ENCODE assay signal across 8 cellular contexts in the genomic region with DNA sequence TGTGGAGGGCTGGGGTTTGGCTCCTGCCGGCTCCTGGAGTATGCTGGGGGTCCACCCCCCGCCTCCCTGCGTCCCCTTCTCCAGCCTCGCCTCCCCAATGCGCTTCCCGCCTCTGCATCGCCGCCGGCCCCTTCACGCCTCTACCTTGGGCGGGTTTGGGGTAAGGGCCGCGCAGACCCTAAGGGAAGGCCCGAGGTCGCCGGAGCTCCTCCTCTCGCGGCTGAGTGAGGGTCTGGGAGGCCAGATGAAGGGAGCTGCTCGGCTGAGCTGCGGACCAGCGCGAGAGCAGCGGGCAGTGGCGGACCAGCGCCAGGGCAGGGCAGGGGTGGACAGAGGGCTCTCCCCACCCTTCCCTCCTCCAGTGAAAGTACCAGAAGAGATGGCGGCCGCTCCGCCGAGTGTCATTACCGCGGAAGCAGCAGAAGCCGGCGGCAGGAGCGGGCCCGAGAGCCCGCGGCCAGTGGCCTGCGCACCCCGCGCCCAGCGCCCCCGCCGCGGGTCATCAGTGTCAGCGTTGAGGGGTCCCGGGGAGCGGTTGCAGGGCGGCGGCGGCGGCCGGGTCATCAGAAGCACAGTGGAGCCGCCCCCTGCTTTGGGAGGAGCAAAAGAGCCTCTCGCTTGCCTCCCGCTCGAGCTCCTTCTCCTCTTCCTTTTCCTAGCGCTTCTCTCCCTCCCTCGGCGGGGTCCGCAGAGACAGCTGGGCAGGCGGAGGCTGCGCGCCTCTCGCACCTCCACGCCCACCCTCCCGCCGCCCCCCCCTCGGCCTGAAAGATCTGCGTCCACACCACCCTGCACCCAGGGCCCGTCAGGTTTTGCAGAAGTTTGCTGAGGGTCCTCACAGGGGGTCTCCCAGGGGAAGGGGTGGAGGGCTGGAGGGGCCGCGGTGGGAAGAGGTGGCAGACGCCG.
DNase-seq lines count a peak whose midpoint lies in the region; TF ChIP-seq lines count a peak whose summit lies in the region.

No MANE protein-coding gene starts in this region.

- peak; percentile 81 for DNase-seq in H7
- no peak for DNase-seq in astrocyte of the cerebellum (ENCODE audit: low read depth)
- peak; percentile 68 for DNase-seq in islet precursor cell
- DNase-seq in skeletal muscle cell (ENCODE audit: low read depth), result no peak
- DNase-seq in GM10248 (ENCODE audit: extremely low spot score), result no peak
- no peak for DNase-seq in NCI-H2107 (lab: John Stamatoyannopoulos, UW)
- DNase-seq in RPMI8226, result no peak
- no peak for DNase-seq in SW 1271 (lab: John Stamatoyannopoulos, UW)

- no peak for TF ChIP-seq CTCF in astrocyte of the cerebellum (IDR thresholded peaks at IDR 0.05; ENCODE audit: low read depth, low read length, missing control alignments)
- no peak for TF ChIP-seq CTCF in GM10248 (IDR thresholded peaks at IDR 0.05; ENCODE audit: control extremely low read depth, extremely low read depth, low read depth, missing control alignments)

- in situ Hi-C loops in astrocyte of the cerebellum (cut with HindIII; ENCODE audit: low sequenced_read_pairs), result no loop called here

- no peaks in the 10 kb centered on the region for H3K36me3 ChIP-seq in H7 (replicated peaks; ENCODE audit: control insufficient read depth, insufficient read depth, low read length)

- POLR2A ChIA-PET in GM10248 (lab: Yijun Ruan, JAX), result no interaction called here

- H3K4me3 ChIP-seq in H7 (ENCODE audit: insufficient read depth, low read depth, low read length), result peak overlapping the region; percentile 52
- peak overlapping the region; percentile 42 for H3K4me3 ChIP-seq in astrocyte of the cerebellum (ENCODE audit: low read depth, low read length)
- peak overlapping the region; percentile 21 for H3K4me3 ChIP-seq in skeletal muscle cell (ENCODE audit: low read depth, low read length)

- CTCF ChIA-PET in GM10248 (lab: Yijun Ruan, JAX), result no interaction called here

- H3K27me3 ChIP-seq in H7 (ENCODE audit: control insufficient read depth, insufficient read depth, low read length), result peaks cover 39% of the 10 kb centered on the region

Comparison
In these comparisons a context has a peak if more than half of its experiments do, and no peak if none do; other contexts are left out.
1. DNase-seq: peak in H7 (single experiment) and islet precursor cell (single experiment); none in astrocyte of the cerebellum (single experiment), skeletal muscle cell (single experiment), GM10248 (single experiment), NCI-H2107 (single experiment), RPMI8226 (single experiment) and SW 1271 (0 of 2).
2. Peak in every context shown above with its lines, with median percentiles within 50 percentile points of each other: H3K4me3 ChIP-seq.